In the genomic region with DNA sequence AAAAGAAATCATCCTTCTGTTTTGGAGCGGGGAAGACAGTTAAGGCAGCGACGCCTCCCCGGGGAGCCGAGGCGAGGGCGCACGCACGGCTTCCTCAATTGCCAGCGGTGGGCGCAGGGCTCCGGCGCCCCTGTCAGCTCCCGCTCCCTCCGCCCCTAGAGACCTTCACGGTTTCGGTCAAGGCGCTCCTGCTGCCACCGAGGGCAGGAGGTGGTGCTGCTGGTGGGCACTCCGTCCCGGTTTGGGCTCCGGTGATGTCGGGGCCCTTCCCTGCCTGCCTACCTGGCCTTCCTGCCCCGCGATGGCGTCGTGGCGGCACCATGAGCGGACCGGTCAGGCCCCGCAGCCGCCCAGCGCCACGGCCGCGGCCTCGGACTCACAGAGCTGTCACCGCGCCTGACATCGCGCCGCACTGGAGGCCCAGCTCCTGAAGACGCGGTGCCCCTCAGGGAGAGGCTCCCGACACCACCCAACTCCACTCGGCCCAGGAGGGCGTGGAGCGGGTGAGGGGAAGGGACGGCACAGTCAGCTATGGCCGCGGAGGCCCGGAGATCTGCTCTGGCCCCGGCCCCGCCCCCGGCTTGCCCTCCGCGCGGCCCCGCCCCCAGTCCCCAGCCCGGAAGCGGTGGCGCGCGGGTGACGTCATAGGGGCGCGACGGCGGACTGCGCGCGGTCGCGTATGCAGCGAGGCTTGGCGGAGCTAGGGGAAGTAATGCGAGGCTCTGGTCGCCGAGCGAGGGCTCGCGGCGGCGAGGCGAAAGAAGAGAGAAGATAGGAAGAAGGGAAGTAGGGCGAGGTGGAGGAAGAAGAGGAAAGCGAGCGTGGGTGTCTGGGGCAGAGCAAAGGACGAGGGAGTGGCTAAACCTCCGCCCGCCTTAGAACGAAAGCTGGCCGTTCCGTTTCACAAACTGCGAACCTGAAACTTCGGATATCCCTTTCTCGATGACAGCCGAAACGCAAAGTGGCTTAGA, we compare ENCODE assay signal across 1 cellular context.
TF ChIP-seq lines count a peak whose summit lies in the region.

A gene with protein sequence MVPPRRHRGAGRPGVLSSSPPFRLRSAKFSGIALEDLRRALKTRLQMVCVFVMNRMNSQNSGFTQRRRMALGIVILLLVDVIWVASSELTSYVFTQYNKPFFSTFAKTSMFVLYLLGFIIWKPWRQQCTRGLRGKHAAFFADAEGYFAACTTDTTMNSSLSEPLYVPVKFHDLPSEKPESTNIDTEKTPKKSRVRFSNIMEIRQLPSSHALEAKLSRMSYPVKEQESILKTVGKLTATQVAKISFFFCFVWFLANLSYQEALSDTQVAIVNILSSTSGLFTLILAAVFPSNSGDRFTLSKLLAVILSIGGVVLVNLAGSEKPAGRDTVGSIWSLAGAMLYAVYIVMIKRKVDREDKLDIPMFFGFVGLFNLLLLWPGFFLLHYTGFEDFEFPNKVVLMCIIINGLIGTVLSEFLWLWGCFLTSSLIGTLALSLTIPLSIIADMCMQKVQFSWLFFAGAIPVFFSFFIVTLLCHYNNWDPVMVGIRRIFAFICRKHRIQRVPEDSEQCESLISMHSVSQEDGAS (minus strand): TSS at position 555 of the 971 bp plus-strand sequence. CDS start 233 bp downstream, at position 322.

TF ChIP-seq in K562, 482 proteins besides CTCF, POLR2A, EP300 and RAD21 (continued from another document):
- TF ChIP-seq, protein P1, sequence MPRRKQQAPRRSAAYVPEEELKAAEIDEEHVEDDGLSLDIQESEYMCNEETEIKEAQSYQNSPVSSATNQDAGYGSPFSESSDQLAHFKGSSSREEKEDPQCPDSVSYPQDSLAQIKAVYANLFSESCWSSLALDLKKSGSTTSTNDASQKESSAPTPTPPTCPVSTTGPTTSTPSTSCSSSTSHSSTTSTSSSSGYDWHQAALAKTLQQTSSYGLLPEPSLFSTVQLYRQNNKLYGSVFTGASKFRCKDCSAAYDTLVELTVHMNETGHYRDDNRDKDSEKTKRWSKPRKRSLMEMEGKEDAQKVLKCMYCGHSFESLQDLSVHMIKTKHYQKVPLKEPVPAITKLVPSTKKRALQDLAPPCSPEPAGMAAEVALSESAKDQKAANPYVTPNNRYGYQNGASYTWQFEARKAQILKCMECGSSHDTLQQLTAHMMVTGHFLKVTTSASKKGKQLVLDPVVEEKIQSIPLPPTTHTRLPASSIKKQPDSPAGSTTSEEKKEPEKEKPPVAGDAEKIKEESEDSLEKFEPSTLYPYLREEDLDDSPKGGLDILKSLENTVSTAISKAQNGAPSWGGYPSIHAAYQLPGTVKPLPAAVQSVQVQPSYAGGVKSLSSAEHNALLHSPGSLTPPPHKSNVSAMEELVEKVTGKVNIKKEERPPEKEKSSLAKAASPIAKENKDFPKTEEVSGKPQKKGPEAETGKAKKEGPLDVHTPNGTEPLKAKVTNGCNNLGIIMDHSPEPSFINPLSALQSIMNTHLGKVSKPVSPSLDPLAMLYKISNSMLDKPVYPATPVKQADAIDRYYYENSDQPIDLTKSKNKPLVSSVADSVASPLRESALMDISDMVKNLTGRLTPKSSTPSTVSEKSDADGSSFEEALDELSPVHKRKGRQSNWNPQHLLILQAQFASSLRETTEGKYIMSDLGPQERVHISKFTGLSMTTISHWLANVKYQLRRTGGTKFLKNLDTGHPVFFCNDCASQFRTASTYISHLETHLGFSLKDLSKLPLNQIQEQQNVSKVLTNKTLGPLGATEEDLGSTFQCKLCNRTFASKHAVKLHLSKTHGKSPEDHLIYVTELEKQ (CRISPR knock-in tag; IDR thresholded peaks at IDR 0.05), result no peak
- TF ChIP-seq, protein P2, sequence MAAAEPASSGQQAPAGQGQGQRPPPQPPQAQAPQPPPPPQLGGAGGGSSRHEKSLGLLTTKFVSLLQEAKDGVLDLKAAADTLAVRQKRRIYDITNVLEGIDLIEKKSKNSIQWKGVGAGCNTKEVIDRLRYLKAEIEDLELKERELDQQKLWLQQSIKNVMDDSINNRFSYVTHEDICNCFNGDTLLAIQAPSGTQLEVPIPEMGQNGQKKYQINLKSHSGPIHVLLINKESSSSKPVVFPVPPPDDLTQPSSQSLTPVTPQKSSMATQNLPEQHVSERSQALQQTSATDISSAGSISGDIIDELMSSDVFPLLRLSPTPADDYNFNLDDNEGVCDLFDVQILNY (CRISPR knock-in tag; IDR thresholded peaks at IDR 0.05), result peak; percentile 81; the same call in 1 of the 2 replicates
- TF ChIP-seq KLF13 (tag; IDR thresholded peaks at IDR 0.05; ENCODE audit: borderline replicate concordance, low read depth) (no peak; the same call in 1 of the 2 replicates), POLR2AphosphoS5 (IDR thresholded peaks at IDR 0.05; ENCODE audit: control insufficient read depth, insufficient read depth, low read depth, low read length) (peak; percentile 96), ZNF146 (CRISPR knock-in tag; IDR thresholded peaks at IDR 0.05; ENCODE audit: unreplicated experiment) (no peak)
- TF ChIP-seq, protein P3, sequence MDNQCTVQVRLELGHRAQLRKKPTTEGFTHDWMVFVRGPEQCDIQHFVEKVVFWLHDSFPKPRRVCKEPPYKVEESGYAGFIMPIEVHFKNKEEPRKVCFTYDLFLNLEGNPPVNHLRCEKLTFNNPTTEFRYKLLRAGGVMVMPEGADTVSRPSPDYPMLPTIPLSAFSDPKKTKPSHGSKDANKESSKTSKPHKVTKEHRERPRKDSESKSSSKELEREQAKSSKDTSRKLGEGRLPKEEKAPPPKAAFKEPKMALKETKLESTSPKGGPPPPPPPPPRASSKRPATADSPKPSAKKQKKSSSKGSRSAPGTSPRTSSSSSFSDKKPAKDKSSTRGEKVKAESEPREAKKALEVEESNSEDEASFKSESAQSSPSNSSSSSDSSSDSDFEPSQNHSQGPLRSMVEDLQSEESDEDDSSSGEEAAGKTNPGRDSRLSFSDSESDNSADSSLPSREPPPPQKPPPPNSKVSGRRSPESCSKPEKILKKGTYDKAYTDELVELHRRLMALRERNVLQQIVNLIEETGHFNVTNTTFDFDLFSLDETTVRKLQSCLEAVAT (IDR thresholded peaks at IDR 0.05), result peak; percentile 75 to 80; a peak in 3 of 4 replicates
